14 cellular contexts compared by ENCODE assay signal in genomic region chr11:14190992-14191773, GRCh38.
DNase-seq lines count a peak whose midpoint lies in the region; ATAC-seq and TF ChIP-seq lines count a peak whose summit lies in the region.
"Had no signal": no experiment of that assay in that cellular context is flagged by ENCODE, and none has a peak within 500 bp of the region (broad histone marks: within the 10 kb centered on the region; RNA-seq: fewer than 3 reads in every experiment).

No MANE protein-coding gene starts in this region.

- CTCF ChIA-PET in IMR-90 (lab: Yijun Ruan, JAX) = no interaction called here
- CTCF ChIA-PET in activated CD4-positive, alpha-beta memory T cell treated with anti-CD3 and anti-CD28 coated beads for 36 hours (lab: Charles Lee) = no interaction called here

- no peak overlapping the region for H4K91ac ChIP-seq in IMR-90 (ENCODE audit: insufficient read depth, low read depth, low read length)

- ATAC-seq in IMR-90 (ENCODE audit: low read depth) (no peak; the same call in 1 of the 2 replicates), left lung (peak; percentile 46), GM18861 (IDR thresholded peaks at IDR 0.05; ENCODE audit: unreplicated experiment) (no peak), GM19324 (IDR thresholded peaks at IDR 0.05; ENCODE audit: low FRiP score, unreplicated experiment) (no peak)
- ATAC-seq: activated naive CD4-positive, alpha-beta T cell treated with anti-CD3 and anti-CD28 coated beads, Interleukin-2, amount 50 U/mL, for 72 hours had no signal

- no peaks in the 10 kb centered on the region for H4K20me1 ChIP-seq in IMR-90 (ENCODE audit: insufficient read depth, low read length)

- no peak for TF ChIP-seq POLR2A in IMR-90 (IDR thresholded peaks at IDR 0.05; ENCODE audit: low read depth, low read length)

- H2BK20ac ChIP-seq in IMR-90 (ENCODE audit: low read depth, low read length) = no peak overlapping the region

- TF ChIP-seq RAD21 in IMR-90 (IDR thresholded peaks at IDR 0.05; ENCODE audit: low read length) = no peak

- no peaks in the 10 kb centered on the region for H3K9me3 Mint-ChIP-seq in endodermal cell
- no peaks in the 10 kb centered on the region for H3K9me3 Mint-ChIP-seq in activated CD4-positive, alpha-beta memory T cell treated with anti-CD3 and anti-CD28 coated beads for 36 hours
- H3K9me3 Mint-ChIP-seq: activated naive CD4-positive, alpha-beta T cell treated with anti-CD3 and anti-CD28 coated beads, Interleukin-2, amount 50 U/mL, for 72 hours had no signal

- no peak overlapping the region for H3K4ac ChIP-seq in IMR-90 (ENCODE audit: low read depth, low read length)

- no peak for TF ChIP-seq CTCF in IMR-90 (conservative IDR thresholded peaks at IDR 0.05; ENCODE audit: low read depth, low read length)
- peak; percentile 50 for TF ChIP-seq CTCF in endodermal cell (conservative IDR thresholded peaks at IDR 0.05)
- no peak for TF ChIP-seq CTCF in left lung (IDR thresholded peaks at IDR 0.05)

- H3K56ac ChIP-seq in IMR-90 (ENCODE audit: extremely low read depth, insufficient read depth, low read length) = no peak overlapping the region

- H3K4me2 ChIP-seq in IMR-90 (ENCODE audit: low read depth, low read length) = no peak overlapping the region; the same call in 1 of the 2 replicates

- no peak overlapping the region for H2BK15ac ChIP-seq in IMR-90 (ENCODE audit: low read depth, low read length)

- no peaks in the 10 kb centered on the region for H3K36me3 Mint-ChIP-seq in endodermal cell (ENCODE audit: low read depth)
- H3K36me3 Mint-ChIP-seq in activated CD4-positive, alpha-beta memory T cell treated with anti-CD3 and anti-CD28 coated beads for 36 hours = no peaks in the 10 kb centered on the region
- H3K36me3 Mint-ChIP-seq: activated naive CD4-positive, alpha-beta T cell treated with anti-CD3 and anti-CD28 coated beads, Interleukin-2, amount 50 U/mL, for 72 hours had no signal

- H4K8ac ChIP-seq in IMR-90 (ENCODE audit: low read depth in 2 of 2, low read length in 2 of 2) = no peak overlapping the region

- peak overlapping the region; percentile 44; the same call in 1 of the 2 replicates for H3K27ac ChIP-seq in IMR-90 (ENCODE audit: insufficient read depth, low read length)
- no peak overlapping the region for H3K27ac ChIP-seq in endodermal cell (ENCODE audit: low read depth, low read length)
- peak overlapping the region; percentile 45 to 55 for H3K27ac ChIP-seq in left lung
- peak overlapping the region; percentile 37 for H3K27ac ChIP-seq in stomach smooth muscle (ENCODE audit: low read length)

- no peak overlapping the region for H2AK9ac ChIP-seq in IMR-90 (replicated peaks; ENCODE audit: low read depth, low read length, poor library complexity)

- no peak overlapping the region for H3K14ac ChIP-seq in IMR-90 (replicated peaks; ENCODE audit: low read depth, low read length)

- WGBS in IMR-90 (ENCODE audit: extremely low coverage in 2 of 2, insufficient read length in 1 of 2), 2 experiments = no CpG with 5 or more reads among the region's 6 CpGs
- WGBS in endodermal cell (ENCODE audit: insufficient coverage in 1 of 2, insufficient read length in 1 of 2), 2 experiments = 90% methylated on average over 3 to 6 of the region's 6 CpGs

- no peaks in the 10 kb centered on the region for H3K79me1 ChIP-seq in IMR-90 (ENCODE audit: low read depth in 1 of 2, low read length in 2 of 2)

- H3K4me1 ChIP-seq in IMR-90 (ENCODE audit: control insufficient read depth, insufficient read depth, low read length) (no peaks in the 10 kb centered on the region), endodermal cell (ENCODE audit: control insufficient read depth, insufficient read depth, low read length) (no peaks in the 10 kb centered on the region), left lung (peaks cover 19 to 20% of the 10 kb centered on the region in 2 donors), stomach smooth muscle (ENCODE audit: control insufficient read depth, insufficient read depth, low read length) (peaks cover 26% of the 10 kb centered on the region)

- no peak overlapping the region for H2AK5ac ChIP-seq in IMR-90 (ENCODE audit: low read depth, low read length)

- H3K18ac ChIP-seq in IMR-90 (ENCODE audit: low read depth, low read length) = no peak overlapping the region; the same call in 1 of the 2 replicates

- H2BK120ac ChIP-seq in IMR-90 (ENCODE audit: low read depth, low read length) = no peak overlapping the region

- H3K9me1 ChIP-seq in IMR-90 (ENCODE audit: insufficient read depth, low read length) = no peaks in the 10 kb centered on the region

- in situ Hi-C loops in IMR-90 (cut with MboI; ENCODE audit: low sequenced_read_pairs) = no loop called here

- no peak overlapping the region for H2AFZ ChIP-seq in IMR-90 (replicated peaks; ENCODE audit: low read length, poor library complexity)

- H3K27ac Mint-ChIP-seq in endodermal cell = no peak overlapping the region
- H3K27ac Mint-ChIP-seq in activated CD4-positive, alpha-beta memory T cell treated with anti-CD3 and anti-CD28 coated beads for 36 hours = no peak overlapping the region
- H3K27ac Mint-ChIP-seq: activated naive CD4-positive, alpha-beta T cell treated with anti-CD3 and anti-CD28 coated beads, Interleukin-2, amount 50 U/mL, for 72 hours had no signal

- H2BK5ac ChIP-seq in IMR-90 (ENCODE audit: low read depth, low read length, poor library complexity, severe bottlenecking) = no peak overlapping the region

- H3K27me3 ChIP-seq in IMR-90 (ENCODE audit: control insufficient read depth, insufficient read depth, low read length) = no peaks in the 10 kb centered on the region; the same call in 1 of the 2 replicates
- H3K27me3 ChIP-seq in endodermal cell (ENCODE audit: control insufficient read depth, insufficient read depth, low read length, poor library complexity, severe bottlenecking) = no peaks in the 10 kb centered on the region
- H3K27me3 ChIP-seq in left lung = no peaks in the 10 kb centered on the region
- H3K27me3 ChIP-seq in stomach smooth muscle (ENCODE audit: control insufficient read depth in 1 of 2, insufficient read depth in 2 of 2, low read length in 2 of 2) = no peaks in the 10 kb centered on the region
- H3K27me3 ChIP-seq: tibial artery had no signal

- H3K36me3 ChIP-seq in IMR-90 (ENCODE audit: control insufficient read depth, insufficient read depth, low read length) = no peaks in the 10 kb centered on the region
- H3K36me3 ChIP-seq in endodermal cell (ENCODE audit: control insufficient read depth, insufficient read depth, low read length) = no peaks in the 10 kb centered on the region
- H3K36me3 ChIP-seq in left lung = no peaks in the 10 kb centered on the region
- no peaks in the 10 kb centered on the region for H3K36me3 ChIP-seq in stomach smooth muscle (ENCODE audit: control insufficient read depth in 2 of 2, insufficient read depth in 2 of 2, low read length in 2 of 2)
- H3K36me3 ChIP-seq: tibial artery had no signal

- no peak for DNase-seq in IMR-90
- DNase-seq in endodermal cell = peak; percentile 55
- DNase-seq in left lung = no peak
- no peak for DNase-seq in UCSD-AML1 (lab: John Stamatoyannopoulos, UW; ENCODE audit: unreplicated experiment)
- no peak for DNase-seq in activated CD4-positive, alpha-beta memory T cell treated with anti-CD3 and anti-CD28 coated beads for 36 hours
- DNase-seq: activated CD4-positive, alpha-beta T cell treated with anti-CD3 and anti-CD28 coated beads for 1 hour; activated CD8-positive, alpha-beta memory T cell treated with anti-CD3 and anti-CD28 coated beads, Interleukin-2, amount 50 U/mL, for 48 hours; NCI-H2081 treated with DMSO at 0.1 percent for 48 hours; T-helper 1 cell; tibial artery had no signal

- H3K4me3 Mint-ChIP-seq in endodermal cell = no peak overlapping the region
- no peak overlapping the region for H3K4me3 Mint-ChIP-seq in activated CD4-positive, alpha-beta memory T cell treated with anti-CD3 and anti-CD28 coated beads for 36 hours

- no TSS peak for BruUV-seq in IMR-90 (replicated peaks; lab: Mats Ljungman, UMichigan)

- H3K4me3 ChIP-seq in IMR-90 (ENCODE audit: insufficient read depth, low read depth, low read length) (no peak overlapping the region), endodermal cell (ENCODE audit: low read length) (no peak overlapping the region), left lung (no peak overlapping the region), stomach smooth muscle (ENCODE audit: low read length in 2 of 2) (peak overlapping the region in 1 of 2 donors; percentile 23)
- H3K4me3 ChIP-seq: tibial artery had no signal

- H3K9me3 ChIP-seq in IMR-90 (ENCODE audit: control insufficient read depth, insufficient read depth, low read length) = no peaks in the 10 kb centered on the region
- H3K9me3 ChIP-seq in endodermal cell (ENCODE audit: control insufficient read depth, low read length) = no peaks in the 10 kb centered on the region
- no peaks in the 10 kb centered on the region for H3K9me3 ChIP-seq in left lung
- no peaks in the 10 kb centered on the region for H3K9me3 ChIP-seq in stomach smooth muscle (ENCODE audit: control insufficient read depth in 2 of 2, low read length in 2 of 2)
- H3K9me3 ChIP-seq: tibial artery had no signal

- peaks cover 12% of the 10 kb centered on the region for H3K4me1 Mint-ChIP-seq in endodermal cell
- H3K4me1 Mint-ChIP-seq in activated CD4-positive, alpha-beta memory T cell treated with anti-CD3 and anti-CD28 coated beads for 36 hours (ENCODE audit: low read depth) = no peaks in the 10 kb centered on the region

- no peak overlapping the region for H3K23ac ChIP-seq in IMR-90 (ENCODE audit: low read depth, low read length)

- H4K5ac ChIP-seq in IMR-90 (ENCODE audit: low read depth, low read length) = no peak overlapping the region

- intact Hi-C loops in IMR-90 (cut with micrococcal nuclease) = no loop called here
- intact Hi-C loops in left lung (cut with DNase I) = no loop called here
- intact Hi-C loops in activated CD4-positive, alpha-beta memory T cell treated with anti-CD3 and anti-CD28 coated beads for 36 hours (cut with micrococcal nuclease) = no loop called here

- H3K9ac ChIP-seq in IMR-90 (ENCODE audit: low read depth, low read length) = no peak overlapping the region
- H3K9ac ChIP-seq in endodermal cell (ENCODE audit: extremely low read depth, low read length, poor library complexity, severe bottlenecking) = no peak overlapping the region
- H3K9ac ChIP-seq in stomach smooth muscle (ENCODE audit: low read length in 2 of 2) = no peak overlapping the region

- peaks cover 3% of the 10 kb centered on the region for H3K27me3 Mint-ChIP-seq in endodermal cell (ENCODE audit: insufficient read depth)
- H3K27me3 Mint-ChIP-seq in activated CD4-positive, alpha-beta memory T cell treated with anti-CD3 and anti-CD28 coated beads for 36 hours = no peaks in the 10 kb centered on the region

- POLR2A ChIA-PET in IMR-90 (lab: Charles Lee; ENCODE audit: unreplicated experiment) = no interaction called here
- POLR2A ChIA-PET in activated CD4-positive, alpha-beta memory T cell treated with anti-CD3 and anti-CD28 coated beads for 36 hours (lab: Charles Lee) = no interaction called here

- dilution Hi-C loops in IMR-90 (cut with HindIII; ENCODE audit: low sequenced_read_pairs, unreplicated experiment) = no loop called here

TF ChIP-seq in IMR-90, 13 proteins besides CTCF, POLR2A, EP300 and RAD21 (continues in another document):
- TF ChIP-seq BHLHE40 (IDR thresholded peaks at IDR 0.05; ENCODE audit: low read depth, low read length) = no peak
- no peak for TF ChIP-seq RCOR1 (IDR thresholded peaks at IDR 0.05; ENCODE audit: insufficient replicate concordance, low read length)
- TF ChIP-seq MAZ (IDR thresholded peaks at IDR 0.05; ENCODE audit: borderline replicate concordance, low read depth, low read length) = no peak
- TF ChIP-seq MXI1 (IDR thresholded peaks at IDR 0.05; ENCODE audit: borderline replicate concordance, low read depth, low read length) = no peak
